ENCODE assay signal across 2 cellular contexts in the genomic region with DNA sequence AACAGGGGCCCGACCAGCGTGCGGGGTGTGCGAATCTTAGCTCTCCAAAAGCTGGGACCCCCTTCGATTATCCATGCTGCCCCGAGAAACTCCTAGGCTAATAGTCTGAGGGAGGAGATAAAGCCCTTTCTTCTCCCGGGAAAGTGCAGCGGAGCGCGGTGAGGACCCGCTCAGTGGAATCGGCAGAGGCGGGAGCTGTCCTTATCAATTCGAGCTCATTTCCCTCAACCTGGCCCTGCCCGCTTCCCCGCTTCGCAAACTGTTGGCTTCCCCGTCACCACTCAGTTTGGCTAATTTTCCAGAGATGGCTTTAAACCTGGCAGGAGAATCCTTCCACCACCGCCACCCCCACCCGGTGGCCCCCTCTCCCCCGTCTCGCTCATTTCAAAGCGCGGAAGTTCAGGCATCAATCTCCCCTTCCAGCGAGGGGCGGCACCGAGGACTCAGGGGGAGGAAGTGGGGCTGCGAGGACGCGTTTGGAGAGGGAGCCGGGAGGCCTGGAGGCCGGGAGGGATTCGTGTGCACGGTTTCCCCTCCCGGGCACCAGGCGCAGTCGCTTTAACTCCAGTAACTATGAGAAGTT.
TF ChIP-seq lines count a peak whose summit lies in the region.

No MANE protein-coding gene starts in this region.

TF ChIP-seq in Ishikawa, 13 proteins besides CTCF, POLR2A, EP300 and RAD21:
- peak; percentile 25; the same call in 1 of the 2 replicates for TF ChIP-seq TAF1 (IDR thresholded peaks at IDR 0.05; ENCODE audit: low read depth)
- TF ChIP-seq TCF12 (IDR thresholded peaks at IDR 0.05; ENCODE audit: low read depth) = no peak
- TF ChIP-seq, protein P1, sequence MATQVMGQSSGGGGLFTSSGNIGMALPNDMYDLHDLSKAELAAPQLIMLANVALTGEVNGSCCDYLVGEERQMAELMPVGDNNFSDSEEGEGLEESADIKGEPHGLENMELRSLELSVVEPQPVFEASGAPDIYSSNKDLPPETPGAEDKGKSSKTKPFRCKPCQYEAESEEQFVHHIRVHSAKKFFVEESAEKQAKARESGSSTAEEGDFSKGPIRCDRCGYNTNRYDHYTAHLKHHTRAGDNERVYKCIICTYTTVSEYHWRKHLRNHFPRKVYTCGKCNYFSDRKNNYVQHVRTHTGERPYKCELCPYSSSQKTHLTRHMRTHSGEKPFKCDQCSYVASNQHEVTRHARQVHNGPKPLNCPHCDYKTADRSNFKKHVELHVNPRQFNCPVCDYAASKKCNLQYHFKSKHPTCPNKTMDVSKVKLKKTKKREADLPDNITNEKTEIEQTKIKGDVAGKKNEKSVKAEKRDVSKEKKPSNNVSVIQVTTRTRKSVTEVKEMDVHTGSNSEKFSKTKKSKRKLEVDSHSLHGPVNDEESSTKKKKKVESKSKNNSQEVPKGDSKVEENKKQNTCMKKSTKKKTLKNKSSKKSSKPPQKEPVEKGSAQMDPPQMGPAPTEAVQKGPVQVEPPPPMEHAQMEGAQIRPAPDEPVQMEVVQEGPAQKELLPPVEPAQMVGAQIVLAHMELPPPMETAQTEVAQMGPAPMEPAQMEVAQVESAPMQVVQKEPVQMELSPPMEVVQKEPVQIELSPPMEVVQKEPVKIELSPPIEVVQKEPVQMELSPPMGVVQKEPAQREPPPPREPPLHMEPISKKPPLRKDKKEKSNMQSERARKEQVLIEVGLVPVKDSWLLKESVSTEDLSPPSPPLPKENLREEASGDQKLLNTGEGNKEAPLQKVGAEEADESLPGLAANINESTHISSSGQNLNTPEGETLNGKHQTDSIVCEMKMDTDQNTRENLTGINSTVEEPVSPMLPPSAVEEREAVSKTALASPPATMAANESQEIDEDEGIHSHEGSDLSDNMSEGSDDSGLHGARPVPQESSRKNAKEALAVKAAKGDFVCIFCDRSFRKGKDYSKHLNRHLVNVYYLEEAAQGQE (IDR thresholded peaks at IDR 0.05; ENCODE audit: low read depth) = 0 out of 2 replicates have a peak, but pooled peaks have one; percentile 26
- no peak for TF ChIP-seq CEBPB (IDR thresholded peaks at IDR 0.05)
- TF ChIP-seq ZBTB7A (IDR thresholded peaks at IDR 0.05; ENCODE audit: low read depth) = 0 out of 2 replicates have a peak, but pooled peaks have one; percentile 37
- TF ChIP-seq EGR1 (IDR thresholded peaks at IDR 0.05) = no peak

TF ChIP-seq in K562, 482 proteins besides CTCF, POLR2A, EP300 and RAD21:
- no peak for TF ChIP-seq POLR2AphosphoS2 (IDR thresholded peaks at IDR 0.05; ENCODE audit: low read length)
- TF ChIP-seq ZNF76 (CRISPR knock-in tag; IDR thresholded peaks at IDR 0.05; ENCODE audit: borderline replicate concordance) = no peak
- TF ChIP-seq ILK (tag; IDR thresholded peaks at IDR 0.05; ENCODE audit: borderline replicate concordance, low read depth) = no peak
- no peak for TF ChIP-seq U2AF2 (optimal IDR thresholded peaks at IDR 0.05; ENCODE audit: low read depth, low read length)
- TF ChIP-seq FOXK2 (conservative IDR thresholded peaks at IDR 0.05 in 1 of 2, IDR thresholded peaks at IDR 0.05 in 1 of 2; ENCODE audit: low read depth in 2 of 2) = no peak
- TF ChIP-seq, protein P2, sequence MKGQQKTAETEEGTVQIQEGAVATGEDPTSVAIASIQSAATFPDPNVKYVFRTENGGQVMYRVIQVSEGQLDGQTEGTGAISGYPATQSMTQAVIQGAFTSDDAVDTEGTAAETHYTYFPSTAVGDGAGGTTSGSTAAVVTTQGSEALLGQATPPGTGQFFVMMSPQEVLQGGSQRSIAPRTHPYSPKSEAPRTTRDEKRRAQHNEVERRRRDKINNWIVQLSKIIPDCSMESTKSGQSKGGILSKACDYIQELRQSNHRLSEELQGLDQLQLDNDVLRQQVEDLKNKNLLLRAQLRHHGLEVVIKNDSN (CRISPR knock-in tag; IDR thresholded peaks at IDR 0.05) = no peak
- TF ChIP-seq KLF1 (tag; IDR thresholded peaks at IDR 0.05) = no peak
